In the genomic region with DNA sequence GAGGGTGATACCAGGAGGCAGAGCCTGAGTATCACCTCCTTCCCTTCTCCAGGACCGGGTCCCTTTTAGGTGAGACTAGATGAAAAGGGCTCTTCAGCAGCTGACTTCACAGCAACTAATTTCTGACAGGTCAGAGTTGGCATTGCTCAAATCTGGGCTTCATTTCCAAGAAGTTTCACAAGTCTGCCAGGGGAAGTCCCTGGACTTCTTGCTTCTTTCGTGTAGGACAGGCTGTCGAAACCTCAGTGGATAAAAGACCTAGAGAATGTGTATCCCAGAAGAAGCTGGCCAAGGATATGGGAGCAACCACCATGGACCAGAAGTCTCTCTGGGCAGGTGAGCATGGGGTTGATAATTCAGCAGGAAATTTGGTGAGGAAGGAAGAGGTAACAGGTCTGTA, we compare ENCODE assay signal across 9 cellular contexts. TPM values are rescaled to one million over a fixed set of nuclear protein-coding genes. Genes with fewer than 3 reads are reported as not detected.
DNase-seq lines count a peak whose midpoint lies in the region; ATAC-seq and TF ChIP-seq lines count a peak whose summit lies in the region.
"Had no signal": no experiment of that assay in that cellular context is flagged by ENCODE, and none has a peak within 500 bp of the region (broad histone marks: within the 10 kb centered on the region; RNA-seq: fewer than 3 reads in every experiment).

CHI3L2 (plus strand) TSS at position 280 of the 400 bp plus-strand sequence; CDS start at position 297, 17 bp downstream.

- no peak for TF ChIP-seq CTCF in brain (conservative IDR thresholded peaks at IDR 0.05)

- peak within 1 kb of the TSS; percentile 13 for H3K4me3 Mint-ChIP-seq in T-helper 2 cell treated with Interferon-gamma antibody and Interleukin-4, amounts not matched to agents 5 μg/mL and 100 μg/mL, for 36 hours
- H3K4me3 Mint-ChIP-seq in brain = no peak within 1 kb of the TSS
- H3K4me3 Mint-ChIP-seq: mesothelial cell of epicardium had no signal

- H3K27me3 Mint-ChIP-seq in T-helper 2 cell treated with Interferon-gamma antibody and Interleukin-4, amounts not matched to agents 5 μg/mL and 100 μg/mL, for 36 hours (ENCODE audit: low read depth) = no peaks in the 10 kb centered on the region
- no peaks in the 10 kb centered on the region for H3K27me3 Mint-ChIP-seq in brain

- no peak for DNase-seq in T-helper 2 cell treated with Interferon-gamma antibody and Interleukin-4, amounts not matched to agents 5 μg/mL and 100 μg/mL, for 36 hours (ENCODE audit: low spot score)
- DNase-seq in T-helper 2 cell (no peak), substantia nigra (lab: John Stamatoyannopoulos, UW) (peak in 1 of 49 donors; percentile 5), glomerular visceral epithelial cell (ENCODE audit: extremely low spot score) (no peak)

- no peaks in the 10 kb centered on the region for H3K9me3 Mint-ChIP-seq in T-helper 2 cell treated with Interferon-gamma antibody and Interleukin-4, amounts not matched to agents 5 μg/mL and 100 μg/mL, for 36 hours
- no peaks in the 10 kb centered on the region for H3K9me3 Mint-ChIP-seq in brain
- H3K9me3 Mint-ChIP-seq: mesothelial cell of epicardium had no signal

- H3K27ac ChIP-seq in layer of hippocampus (ENCODE audit: low read depth, low read length) = peak within 1 kb of the TSS; percentile 39
- peak within 1 kb of the TSS; percentile 49 for H3K27ac ChIP-seq in substantia nigra (ENCODE audit: low read depth, low read length, poor library complexity, severe bottlenecking)

- H3K27ac Mint-ChIP-seq in T-helper 2 cell treated with Interferon-gamma antibody and Interleukin-4, amounts not matched to agents 5 μg/mL and 100 μg/mL, for 36 hours = peak within 1 kb of the TSS; percentile 53
- peak within 1 kb of the TSS in 3 of 5 experiments; percentile 87 to 96 (median 96) for H3K27ac Mint-ChIP-seq in brain
- H3K27ac Mint-ChIP-seq: mesothelial cell of epicardium had no signal

- H3K4me1 Mint-ChIP-seq in T-helper 2 cell treated with Interferon-gamma antibody and Interleukin-4, amounts not matched to agents 5 μg/mL and 100 μg/mL, for 36 hours (ENCODE audit: low read depth) = peaks cover 70% of the 10 kb centered on the region
- peaks cover 31% of the 10 kb centered on the region for H3K4me1 Mint-ChIP-seq in brain

- ATAC-seq in HG02571 (IDR thresholded peaks at IDR 0.05; ENCODE audit: unreplicated experiment) (no peak), HG03196 (IDR thresholded peaks at IDR 0.05; ENCODE audit: unreplicated experiment) (no peak)

- H3K27me3 ChIP-seq in layer of hippocampus (ENCODE audit: control insufficient read depth, insufficient read depth, low read length) = no peaks in the 10 kb centered on the region

- H3K36me3 Mint-ChIP-seq in T-helper 2 cell treated with Interferon-gamma antibody and Interleukin-4, amounts not matched to agents 5 μg/mL and 100 μg/mL, for 36 hours (ENCODE audit: low read depth) = peaks cover 2% of the 10 kb centered on the region
- no peaks in the 10 kb centered on the region for H3K36me3 Mint-ChIP-seq in brain
- H3K36me3 Mint-ChIP-seq: mesothelial cell of epicardium had no signal

RNA-seq across cellular contexts. Expression of gene CHI3L2, which starts in this region (rescaled TPM):
- 5.9 TPM for polyA plus RNA-seq in brain (ENCODE audit: insufficient read depth, low read depth, low replicate concordance)
